Comparison of ENCODE assay signal across 15 cellular contexts in the genomic region with DNA sequence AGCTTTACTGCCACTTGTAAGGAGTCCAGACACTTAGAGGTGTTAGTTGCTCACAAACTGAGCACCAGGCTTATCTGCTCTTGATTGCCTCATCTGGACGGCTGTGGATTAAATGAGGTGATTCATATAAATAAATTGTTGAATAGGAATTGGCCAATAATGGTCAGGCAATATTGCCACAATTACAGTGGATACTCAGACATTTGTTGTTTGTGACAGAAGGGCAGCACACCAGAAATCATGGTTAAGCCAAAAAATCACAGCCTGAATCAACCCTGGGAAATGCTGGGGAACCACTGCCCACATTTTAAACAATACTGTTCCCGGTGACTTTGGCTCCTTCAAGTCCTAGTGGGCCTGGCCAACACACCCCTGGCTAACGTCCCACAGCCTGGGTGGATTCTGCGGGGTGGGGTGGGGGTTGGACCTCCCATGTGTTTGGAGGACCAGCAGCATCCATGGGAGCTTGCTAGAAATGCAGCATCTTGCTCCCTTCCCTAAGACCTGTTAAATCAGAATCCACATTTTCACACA. TPM values are rescaled to one million over a fixed set of nuclear protein-coding genes. Genes with fewer than 3 reads are reported as not detected.
DNase-seq lines count a peak whose midpoint lies in the region; ATAC-seq and TF ChIP-seq lines count a peak whose summit lies in the region.
"Had no signal": no experiment of that assay in that cellular context is flagged by ENCODE, and none has a peak within 500 bp of the region (broad histone marks: within the 10 kb centered on the region; RNA-seq: fewer than 3 reads in every experiment).

No MANE protein-coding gene starts in this region.

- no peaks in the 10 kb centered on the region for H3K9me3 Mint-ChIP-seq in activated T-helper 1 cell treated with anti-CD3 and anti-CD28 coated beads, Interleukin-12 subunit alpha, Interleukin-12 subunit beta, Interleukin-2, Interleukin-4 antibody, amounts not matched to agents 30 ng/mL and 10 ng/mL and 1 ng/mL, durations not matched to agents 14 hours and 24 hours and 36 hours
- H3K9me3 Mint-ChIP-seq: activated naive CD8-positive, alpha-beta T cell treated with anti-CD3 and anti-CD28 coated beads, Interleukin-2, amount 10 ng/mL, durations not matched to agents 7 days and 5 days; mesothelial cell of epicardium had no signal

- H3K27me3 ChIP-seq in mesenchymal stem cell (ENCODE audit: control insufficient read depth in 1 of 2, insufficient read depth in 1 of 2, low read length in 2 of 2) (no peaks in the 10 kb centered on the region), stomach (no peaks in the 10 kb centered on the region)
- H3K27me3 ChIP-seq: BLaER1 treated with 17β-estradiol and CSF1 and Interleukin-3, amounts not matched to agents 10 nM and 100 nM; pancreas had no signal

- H2AK5ac ChIP-seq in mesenchymal stem cell (ENCODE audit: low read length, severe bottlenecking), result no peak overlapping the region

- H3K36me3 ChIP-seq in mesenchymal stem cell (ENCODE audit: control insufficient read depth in 1 of 2, insufficient read depth in 2 of 2, low read depth in 1 of 2, low read length in 2 of 2), result peaks cover 29 to 51% of the 10 kb centered on the region in 2 experiments
- H3K36me3 ChIP-seq in stomach, result peaks cover 21 to 52% (median 37%) of the 10 kb centered on the region in 4 donors

- no peaks in the 10 kb centered on the region for H3K27me3 Mint-ChIP-seq in activated T-helper 1 cell treated with anti-CD3 and anti-CD28 coated beads, Interleukin-12 subunit alpha, Interleukin-12 subunit beta, Interleukin-2, Interleukin-4 antibody, amounts not matched to agents 30 ng/mL and 10 ng/mL and 1 ng/mL, durations not matched to agents 14 hours and 24 hours and 36 hours (ENCODE audit: insufficient read depth)
- H3K27me3 Mint-ChIP-seq: activated naive CD8-positive, alpha-beta T cell treated with anti-CD3 and anti-CD28 coated beads, Interleukin-2, amount 10 ng/mL, durations not matched to agents 7 days and 5 days had no signal

- H4K8ac ChIP-seq in mesenchymal stem cell (ENCODE audit: low read length), result no peak overlapping the region

- H3K4me3 ChIP-seq in mesenchymal stem cell (ENCODE audit: insufficient read depth in 1 of 2, low read depth in 1 of 2, low read length in 2 of 2) (no peak overlapping the region), stomach (no peak overlapping the region)
- H3K4me3 ChIP-seq: BLaER1 treated with 17β-estradiol and CSF1 and Interleukin-3, amounts not matched to agents 10 nM and 100 nM; pancreas had no signal

- H3K4me1 ChIP-seq in mesenchymal stem cell (ENCODE audit: control insufficient read depth, insufficient read depth, low read depth, low read length) (peaks cover 8% of the 10 kb centered on the region), stomach (peaks cover 12 to 32% (median 24%) of the 10 kb centered on the region in 4 donors)
- H3K4me1 ChIP-seq: pancreas had no signal

- no peak overlapping the region for H3K27ac Mint-ChIP-seq in activated T-helper 1 cell treated with anti-CD3 and anti-CD28 coated beads, Interleukin-12 subunit alpha, Interleukin-12 subunit beta, Interleukin-2, Interleukin-4 antibody, amounts not matched to agents 30 ng/mL and 10 ng/mL and 1 ng/mL, durations not matched to agents 14 hours and 24 hours and 36 hours
- H3K27ac Mint-ChIP-seq: mesothelial cell of epicardium had no signal

- H3K9me3 ChIP-seq in mesenchymal stem cell (ENCODE audit: control insufficient read depth, low read length), result no peaks in the 10 kb centered on the region
- no peaks in the 10 kb centered on the region for H3K9me3 ChIP-seq in stomach
- H3K9me3 ChIP-seq: BLaER1 treated with 17β-estradiol and CSF1 and Interleukin-3, amounts not matched to agents 10 nM and 100 nM; pancreas had no signal

- H3K18ac ChIP-seq in mesenchymal stem cell (ENCODE audit: low read depth in 1 of 2, low read length in 2 of 2), result no peak overlapping the region

- intact Hi-C loops in activated T-helper 1 cell treated with anti-CD3 and anti-CD28 coated beads, Interleukin-12 subunit alpha, Interleukin-12 subunit beta, Interleukin-2, Interleukin-4 antibody, amounts not matched to agents 30 ng/mL and 10 ng/mL and 1 ng/mL, durations not matched to agents 14 hours and 24 hours and 36 hours (cut with micrococcal nuclease), result no loop called here
- intact Hi-C loops in stomach (cut with DNase I; ENCODE audit: low total_unique reads), result no loop called here

- H3K27ac ChIP-seq in mesenchymal stem cell (ENCODE audit: low read length, poor library complexity, severe bottlenecking) (no peak overlapping the region), stomach (peak overlapping the region in 1 of 5 donors; percentile 29)
- H3K27ac ChIP-seq: BLaER1 treated with 17β-estradiol and CSF1 and Interleukin-3, amounts not matched to agents 10 nM and 100 nM; pancreas had no signal

- H2BK5ac ChIP-seq in mesenchymal stem cell (ENCODE audit: low read depth, low read length, poor library complexity, severe bottlenecking), result no peak overlapping the region

- H3K14ac ChIP-seq in mesenchymal stem cell (ENCODE audit: low read length in 2 of 2), result no peak overlapping the region

- no peak overlapping the region for H2BK15ac ChIP-seq in mesenchymal stem cell (ENCODE audit: low read depth, poor library complexity, severe bottlenecking)

- H3K79me1 ChIP-seq in mesenchymal stem cell (replicated peaks; ENCODE audit: low read length, poor library complexity, severe bottlenecking), result peaks cover 60% of the 10 kb centered on the region

- no peak for TF ChIP-seq POLR2A in stomach (IDR thresholded peaks at IDR 0.05)

- H2BK12ac ChIP-seq in mesenchymal stem cell (ENCODE audit: low read length in 2 of 2), result no peak overlapping the region

- no peak overlapping the region for H4K91ac ChIP-seq in mesenchymal stem cell (ENCODE audit: low read length)

- no peak for TF ChIP-seq CTCF in stomach (IDR thresholded peaks at IDR 0.05)

- no peak for TF ChIP-seq EP300 in stomach (IDR thresholded peaks at IDR 0.05)

- H3K4me1 Mint-ChIP-seq in activated T-helper 1 cell treated with anti-CD3 and anti-CD28 coated beads, Interleukin-12 subunit alpha, Interleukin-12 subunit beta, Interleukin-2, Interleukin-4 antibody, amounts not matched to agents 30 ng/mL and 10 ng/mL and 1 ng/mL, durations not matched to agents 14 hours and 24 hours and 36 hours (ENCODE audit: low read depth), result peaks cover 12% of the 10 kb centered on the region

- H3K4ac ChIP-seq in mesenchymal stem cell (ENCODE audit: low read depth in 1 of 2, low read length in 2 of 2), result no peak overlapping the region

- ATAC-seq in GM21786 (IDR thresholded peaks at IDR 0.05; ENCODE audit: unreplicated experiment), result no peak

- no peak overlapping the region for H3K4me3 Mint-ChIP-seq in activated T-helper 1 cell treated with anti-CD3 and anti-CD28 coated beads, Interleukin-12 subunit alpha, Interleukin-12 subunit beta, Interleukin-2, Interleukin-4 antibody, amounts not matched to agents 30 ng/mL and 10 ng/mL and 1 ng/mL, durations not matched to agents 14 hours and 24 hours and 36 hours
- H3K4me3 Mint-ChIP-seq: activated naive CD8-positive, alpha-beta T cell treated with anti-CD3 and anti-CD28 coated beads, Interleukin-2, amount 10 ng/mL, durations not matched to agents 7 days and 5 days; mesothelial cell of epicardium had no signal

- 77% methylated on average over 4 of the region's 4 CpGs for WGBS in mesenchymal stem cell
- WGBS in stomach, 5 donors, result 24 to 43% (median 26%) methylated on average over 4 of the region's 4 CpGs

- peaks cover 5% of the 10 kb centered on the region for H3K36me3 Mint-ChIP-seq in activated T-helper 1 cell treated with anti-CD3 and anti-CD28 coated beads, Interleukin-12 subunit alpha, Interleukin-12 subunit beta, Interleukin-2, Interleukin-4 antibody, amounts not matched to agents 30 ng/mL and 10 ng/mL and 1 ng/mL, durations not matched to agents 14 hours and 24 hours and 36 hours (ENCODE audit: low read depth)
- H3K36me3 Mint-ChIP-seq: activated naive CD8-positive, alpha-beta T cell treated with anti-CD3 and anti-CD28 coated beads, Interleukin-2, amount 10 ng/mL, durations not matched to agents 7 days and 5 days had no signal

- no peak overlapping the region for H3K9ac ChIP-seq in mesenchymal stem cell (ENCODE audit: low read length)
- H3K9ac ChIP-seq: BLaER1 treated with 17β-estradiol and CSF1 and Interleukin-3, amounts not matched to agents 10 nM and 100 nM had no signal

- no peak overlapping the region for H3K4me2 ChIP-seq in mesenchymal stem cell (ENCODE audit: low read length, poor library complexity, severe bottlenecking)
- H3K4me2 ChIP-seq: BLaER1 treated with 17β-estradiol and CSF1 and Interleukin-3, amounts not matched to agents 10 nM and 100 nM had no signal

- no peak overlapping the region for H2BK120ac ChIP-seq in mesenchymal stem cell (ENCODE audit: low read depth, low read length)

- DNase-seq in AG20443 (ENCODE audit: low spot score) (peak; percentile 81), LHCN-M2 (ENCODE audit: low read depth) (peak; percentile 32), cerebellar cortex (ENCODE audit: low spot score) (peak; percentile 77), mesenchymal stem cell (peak; percentile 53), NCI-H1694 treated with DMSO at 0.1 percent for 48 hours (lab: John Stamatoyannopoulos, UW) (no peak), stomach (no peak)
- no peak for DNase-seq in activated T-helper 1 cell treated with anti-CD3 and anti-CD28 coated beads, Interleukin-12 subunit alpha, Interleukin-12 subunit beta, Interleukin-2, Interleukin-4 antibody, amounts not matched to agents 30 ng/mL and 10 ng/mL and 1 ng/mL, durations not matched to agents 14 hours and 24 hours and 36 hours (ENCODE audit: low spot score)
- DNase-seq: activated naive CD8-positive, alpha-beta T cell treated with anti-CD3 and anti-CD28 coated beads, Interleukin-2, amount 10 ng/mL, durations not matched to agents 7 days and 5 days; NCI-H2227 treated with DMSO at 0.1 percent for 48 hours; stimulated activated CD4-positive, alpha-beta T cell treated with anti-CD3 and anti-CD28 coated beads, Interleukin-12 subunit alpha, Interleukin-12 subunit beta, amount 100 ng/mL, for 4 hours had no signal

- no peak overlapping the region for H2AFZ ChIP-seq in mesenchymal stem cell (ENCODE audit: low read depth, low read length)

- H3K23ac ChIP-seq in mesenchymal stem cell (ENCODE audit: low read length in 2 of 2), result no peak overlapping the region

RNA-seq across cellular contexts. Expression of a gene that starts 29.4 kb away (rescaled TPM):
- not detected in 2 replicates for total RNA-seq in LHCN-M2 (2014; rRNA removed)
- polyA plus RNA-seq in LHCN-M2 (2012), result 0.02 TPM
- polyA plus RNA-seq in mesenchymal stem cell (2013, experiment 1 of 2), result not detected
- polyA plus RNA-seq in mesenchymal stem cell (2013, experiment 2 of 2), result 0.05 TPM
- not detected in 2 replicates for total RNA-seq in activated T-helper 1 cell treated with anti-CD3 and anti-CD28 coated beads, Interleukin-12 subunit alpha, Interleukin-12 subunit beta, Interleukin-2, Interleukin-4 antibody, amounts not matched to agents 30 ng/mL and 10 ng/mL and 1 ng/mL, durations not matched to agents 14 hours and 24 hours and 36 hours
- total RNA-seq in stomach, result 100 to 1,000 TPM in 1 of 5 donors, 10 to 100 TPM in 1, 1 to 10 TPM in 3; 2.2 to 129 (median 9.9) TPM
- polyA plus RNA-seq in stomach, result 10 to 100 TPM; 34.8 to 59.3 (median 36.7) TPM
- total RNA-seq: activated naive CD8-positive, alpha-beta T cell treated with anti-CD3 and anti-CD28 coated beads, Interleukin-2, amount 10 ng/mL, durations not matched to agents 7 days and 5 days; dermis microvascular lymphatic vessel endothelial cell had no signal

Comparison
In these comparisons a context has a peak if more than half of its experiments do, and no peak if none do; other contexts are left out.
1. DNase-seq: peak in AG20443 (single experiment), LHCN-M2 (single experiment), cerebellar cortex (single experiment) and mesenchymal stem cell (single experiment); none in NCI-H1694 treated with DMSO at 0.1 percent for 48 hours (single experiment), activated T-helper 1 cell treated with anti-CD3 and anti-CD28 coated beads, Interleukin-12 subunit alpha, Interleukin-12 subunit beta, Interleukin-2, Interleukin-4 antibody, amounts not matched to agents 30 ng/mL and 10 ng/mL and 1 ng/mL, durations not matched to agents 14 hours and 24 hours and 36 hours (single experiment) and stomach (single experiment).